Comparison of ENCODE assay signal across 1 cellular context in genomic region chr3:159604151-159604581, GRCh38.
TF ChIP-seq lines count a peak whose summit lies in the region.

No MANE protein-coding gene starts in this region.

TF ChIP-seq in HEK293, 187 proteins besides CTCF, POLR2A, EP300 and RAD21 (continued from another document):
- TF ChIP-seq, protein P1, sequence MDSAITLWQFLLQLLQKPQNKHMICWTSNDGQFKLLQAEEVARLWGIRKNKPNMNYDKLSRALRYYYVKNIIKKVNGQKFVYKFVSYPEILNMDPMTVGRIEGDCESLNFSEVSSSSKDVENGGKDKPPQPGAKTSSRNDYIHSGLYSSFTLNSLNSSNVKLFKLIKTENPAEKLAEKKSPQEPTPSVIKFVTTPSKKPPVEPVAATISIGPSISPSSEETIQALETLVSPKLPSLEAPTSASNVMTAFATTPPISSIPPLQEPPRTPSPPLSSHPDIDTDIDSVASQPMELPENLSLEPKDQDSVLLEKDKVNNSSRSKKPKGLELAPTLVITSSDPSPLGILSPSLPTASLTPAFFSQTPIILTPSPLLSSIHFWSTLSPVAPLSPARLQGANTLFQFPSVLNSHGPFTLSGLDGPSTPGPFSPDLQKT (IDR thresholded peaks at IDR 0.05; ENCODE audit: borderline replicate concordance, low read depth, low read length) = no peak
- TF ChIP-seq ZNF184 (tag by site-specific recombination; IDR thresholded peaks at IDR 0.05) (no peak), KLF16 (tag by site-specific recombination; IDR thresholded peaks at IDR 0.05) (no peak), ZNF629 (tag by site-specific recombination; IDR thresholded peaks at IDR 0.05) (peak; percentile 33; the same call in 1 of the 2 replicates), ZNF140 (tag by site-specific recombination; IDR thresholded peaks at IDR 0.05) (no peak), BCL11A (tag by site-specific recombination; IDR thresholded peaks at IDR 0.05; ENCODE audit: low read depth) (no peak), ZNF501 (tag by site-specific recombination; IDR thresholded peaks at IDR 0.05) (no peak), ZNF514 (tag by site-specific recombination; IDR thresholded peaks at IDR 0.05) (no peak), ZNF341 (tag by site-specific recombination; IDR thresholded peaks at IDR 0.05; ENCODE audit: low read depth) (no peak), SCRT1 (tag by site-specific recombination; IDR thresholded peaks at IDR 0.05; ENCODE audit: borderline replicate concordance) (no peak)
TF ChIP-seq in HEK293: peak in this region for 3.
